18 cellular contexts compared by ENCODE assay signal in the genomic region with DNA sequence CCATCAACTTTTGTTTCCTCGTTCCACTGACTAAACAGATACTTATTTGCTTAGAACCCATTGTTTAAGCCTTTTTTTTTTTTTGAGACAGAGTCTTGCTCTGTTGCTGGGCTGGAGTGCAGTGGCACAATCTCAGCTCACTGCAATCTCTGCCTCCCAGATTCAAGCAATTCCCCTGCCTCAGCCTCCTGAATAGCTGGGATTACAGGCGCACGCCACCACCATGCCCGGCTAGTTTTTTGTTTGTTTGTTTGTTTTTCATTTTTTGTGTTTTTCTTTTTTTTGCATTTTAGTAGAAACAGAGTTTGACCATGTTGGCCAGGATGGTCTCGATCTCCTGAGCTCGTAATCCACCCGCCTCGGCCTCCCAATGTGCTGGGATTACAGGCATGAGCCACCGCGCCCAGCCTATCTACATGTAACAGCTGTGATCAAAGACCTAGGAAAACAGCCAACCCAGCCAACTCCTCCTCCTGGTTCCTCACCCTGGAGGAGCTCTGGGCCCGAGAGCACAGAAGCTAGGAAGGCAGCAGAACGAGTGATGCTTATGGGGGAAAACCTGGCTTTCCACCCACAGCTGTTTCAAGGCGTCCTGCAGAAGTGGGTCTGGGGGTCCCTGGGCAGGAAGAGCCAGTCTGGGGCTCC. TPM values are rescaled to one million over a fixed set of nuclear protein-coding genes. Genes with fewer than 3 reads are reported as not detected.
A peak's percentile ranks its signal among the peaks of the same experiment; 100 is the strongest.
DNase-seq lines count a peak whose midpoint lies in the region; TF ChIP-seq lines count a peak whose summit lies in the region.
"Had no signal": no experiment of that assay in that cellular context is flagged by ENCODE, and none has a peak within 500 bp of the region (broad histone marks: within the 10 kb centered on the region; RNA-seq: fewer than 3 reads in every experiment).

No MANE protein-coding gene starts in this region.

- no peak overlapping the region for H3K4me3 Mint-ChIP-seq in activated CD4-positive, alpha-beta memory T cell treated with anti-CD3 and anti-CD28 coated beads, Interleukin-2, amount 10 ng/mL, durations not matched to agents 7 days and 5 days
- H3K4me3 Mint-ChIP-seq: stimulated activated naive B cell treated with anti-CD40 and anti-IgM and Interleukin-4, amounts not matched to agents 10 μg/mL and 1 μg/mL and 100 μg/mL, for 72 hours; type B pancreatic cell had no signal

- H3K27ac ChIP-seq in SJCRH30: peak overlapping the region; percentile 75
- H3K27ac ChIP-seq: C4-2B had no signal

- H3K27me3 ChIP-seq in SJCRH30: no peaks in the 10 kb centered on the region

- H3K9me3 Mint-ChIP-seq in activated CD4-positive, alpha-beta memory T cell treated with anti-CD3 and anti-CD28 coated beads, Interleukin-2, amount 10 ng/mL, durations not matched to agents 7 days and 5 days: no peaks in the 10 kb centered on the region
- H3K9me3 Mint-ChIP-seq: activated naive CD4-positive, alpha-beta T cell treated with anti-CD3 and anti-CD28 coated beads, Interleukin-2, amount 50 U/mL, for 72 hours; IgD-negative memory B cell; stimulated activated naive B cell treated with anti-CD40 and anti-IgM and Interleukin-4, amounts not matched to agents 10 μg/mL and 1 μg/mL and 100 μg/mL, for 72 hours; type B pancreatic cell had no signal

- DNase-seq in NCI-H82 (lab: John Stamatoyannopoulos, UW) (peak; percentile 44), NCI-H82 treated with DMSO at 0.1 percent for 48 hours (lab: John Stamatoyannopoulos, UW; ENCODE audit: unreplicated experiment) (no peak), SJCRH30 (peak; percentile 86 to 88), left kidney (ENCODE audit: low read depth, low spot score) (peak; percentile 73), nucleus accumbens (lab: John Stamatoyannopoulos, UW) (no peak), activated gamma-delta T cell (lab: John Stamatoyannopoulos, UW) (no peak), HEK293T (ENCODE audit: extremely low spot score) (no peak)
- DNase-seq in activated CD4-positive, alpha-beta memory T cell treated with anti-CD3 and anti-CD28 coated beads, Interleukin-2, amount 10 ng/mL, durations not matched to agents 7 days and 5 days: no peak
- DNase-seq: activated T-cell treated with anti-CD3 and anti-CD28 coated beads, Interleukin-2, amount 50 U/mL, for 1 hour; NCI-H1092; NCI-H226; occipital lobe; SK-N-SH had no signal

- H3K4me3 ChIP-seq in SJCRH30: no peak overlapping the region

- H3K36me3 ChIP-seq in SJCRH30: 0 out of 2 replicates have a peak, but pooled peaks cover 2% of the 10 kb centered on the region

- POLR2A ChIA-PET in activated CD4-positive, alpha-beta memory T cell treated with anti-CD3 and anti-CD28 coated beads, Interleukin-2, amount 10 ng/mL, durations not matched to agents 7 days and 5 days (lab: Charles Lee): no interaction called here
- POLR2A ChIA-PET in HEK293T (lab: Yijun Ruan, JAX): interaction anchor here (1.1 kb wide), 1 partner anchor 124 kb away, joined by 4 read pairs; no protein-coding TSS in a partner anchor

- H3K36me3 Mint-ChIP-seq in activated CD4-positive, alpha-beta memory T cell treated with anti-CD3 and anti-CD28 coated beads, Interleukin-2, amount 10 ng/mL, durations not matched to agents 7 days and 5 days (ENCODE audit: low read depth): no peaks in the 10 kb centered on the region
- H3K36me3 Mint-ChIP-seq: activated naive CD4-positive, alpha-beta T cell treated with anti-CD3 and anti-CD28 coated beads, Interleukin-2, amount 50 U/mL, for 72 hours; IgD-negative memory B cell; stimulated activated naive B cell treated with anti-CD40 and anti-IgM and Interleukin-4, amounts not matched to agents 10 μg/mL and 1 μg/mL and 100 μg/mL, for 72 hours; type B pancreatic cell had no signal

- H3K4me1 ChIP-seq in SJCRH30: peaks cover 59% of the 10 kb centered on the region

- H3K4me1 Mint-ChIP-seq in activated CD4-positive, alpha-beta memory T cell treated with anti-CD3 and anti-CD28 coated beads, Interleukin-2, amount 10 ng/mL, durations not matched to agents 7 days and 5 days: no peaks in the 10 kb centered on the region

- H3K9me3 ChIP-seq in SJCRH30 (replicated peaks): no peaks in the 10 kb centered on the region
- H3K9me3 ChIP-seq: SK-N-SH had no signal

- H3K27ac Mint-ChIP-seq in activated CD4-positive, alpha-beta memory T cell treated with anti-CD3 and anti-CD28 coated beads, Interleukin-2, amount 10 ng/mL, durations not matched to agents 7 days and 5 days: no peak overlapping the region
- H3K27ac Mint-ChIP-seq: activated naive CD4-positive, alpha-beta T cell treated with anti-CD3 and anti-CD28 coated beads, Interleukin-2, amount 50 U/mL, for 72 hours; stimulated activated naive B cell treated with anti-CD40 and anti-IgM and Interleukin-4, amounts not matched to agents 10 μg/mL and 1 μg/mL and 100 μg/mL, for 72 hours; type B pancreatic cell had no signal

- H3K27me3 Mint-ChIP-seq in activated CD4-positive, alpha-beta memory T cell treated with anti-CD3 and anti-CD28 coated beads, Interleukin-2, amount 10 ng/mL, durations not matched to agents 7 days and 5 days: peaks cover 16% of the 10 kb centered on the region

- CTCF ChIA-PET in activated CD4-positive, alpha-beta memory T cell treated with anti-CD3 and anti-CD28 coated beads, Interleukin-2, amount 10 ng/mL, durations not matched to agents 7 days and 5 days (lab: Charles Lee): interaction anchor here (0.9 kb wide), 1 partner anchor 12 kb away, joined by 3 read pairs; no protein-coding TSS in a partner anchor
- CTCF ChIA-PET in HEK293T (lab: Yijun Ruan, JAX): interaction anchor here (0.7 kb wide), 1 partner anchor 76 kb away, joined by 3 read pairs; no protein-coding TSS in a partner anchor

TF ChIP-seq in HEK293T, 16 proteins besides CTCF, POLR2A, EP300 and RAD21:
- TF ChIP-seq FOXK2 (IDR thresholded peaks at IDR 0.05) (no peak), SP1 (IDR thresholded peaks at IDR 0.05) (no peak), NFRKB (IDR thresholded peaks at IDR 0.05) (no peak), ZNF384 (IDR thresholded peaks at IDR 0.05) (no peak), CTBP1 (IDR thresholded peaks at IDR 0.05; ENCODE audit: borderline replicate concordance) (no peak), ARNT (IDR thresholded peaks at IDR 0.05) (no peak), TARDBP (IDR thresholded peaks at IDR 0.05) (no peak), HDGF (IDR thresholded peaks at IDR 0.05; ENCODE audit: borderline replicate concordance) (no peak), FOXA1 (IDR thresholded peaks at IDR 0.05) (no peak), LEF1 (IDR thresholded peaks at IDR 0.05; ENCODE audit: borderline replicate concordance) (no peak)
- TF ChIP-seq, protein P1, sequence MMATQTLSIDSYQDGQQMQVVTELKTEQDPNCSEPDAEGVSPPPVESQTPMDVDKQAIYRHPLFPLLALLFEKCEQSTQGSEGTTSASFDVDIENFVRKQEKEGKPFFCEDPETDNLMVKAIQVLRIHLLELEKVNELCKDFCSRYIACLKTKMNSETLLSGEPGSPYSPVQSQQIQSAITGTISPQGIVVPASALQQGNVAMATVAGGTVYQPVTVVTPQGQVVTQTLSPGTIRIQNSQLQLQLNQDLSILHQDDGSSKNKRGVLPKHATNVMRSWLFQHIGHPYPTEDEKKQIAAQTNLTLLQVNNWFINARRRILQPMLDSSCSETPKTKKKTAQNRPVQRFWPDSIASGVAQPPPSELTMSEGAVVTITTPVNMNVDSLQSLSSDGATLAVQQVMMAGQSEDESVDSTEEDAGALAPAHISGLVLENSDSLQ (IDR thresholded peaks at IDR 0.05): no peak

RNA-seq across cellular contexts. Expression of a gene that starts 32.9 kb away (rescaled TPM):
- 27.7 and 29.3 TPM in 2 replicates for total RNA-seq in SJCRH30 (2014; rRNA removed; shearing (Covaris generic))
- total RNA-seq in activated CD4-positive, alpha-beta memory T cell treated with anti-CD3 and anti-CD28 coated beads, Interleukin-2, amount 10 ng/mL, durations not matched to agents 7 days and 5 days: under 1 TPM in 1 of 2 experiments, not detected in 1; 0.10 TPM

Comparison
In these comparisons a context has a peak if more than half of its experiments do, and no peak if none do; other contexts are left out.
1. DNase-seq: peak in NCI-H82 (single experiment), SJCRH30 (2 of 2) and left kidney (single experiment); none in NCI-H82 treated with DMSO at 0.1 percent for 48 hours (single experiment), activated CD4-positive, alpha-beta memory T cell treated with anti-CD3 and anti-CD28 coated beads, Interleukin-2, amount 10 ng/mL, durations not matched to agents 7 days and 5 days (single experiment), nucleus accumbens (0 of 56), activated gamma-delta T cell (single experiment) and HEK293T (single experiment).
2. RNA of a gene that starts 32.9 kb away (total RNA-seq): 27.7 to 29.3 TPM in SJCRH30; 0.10 TPM in activated CD4-positive, alpha-beta memory T cell treated with anti-CD3 and anti-CD28 coated beads, Interleukin-2, amount 10 ng/mL, durations not matched to agents 7 days and 5 days; every median in the first group is over 10 times any median in the second.